2 cellular contexts compared by ENCODE assay signal in genomic region chr5:43352916-43353315, GRCh38.
TF ChIP-seq lines count a peak whose summit lies in the region.

No MANE protein-coding gene starts in this region.

TF ChIP-seq in IMR-90, 13 proteins besides CTCF, POLR2A, EP300 and RAD21:
- TF ChIP-seq SMC3 (IDR thresholded peaks at IDR 0.05; ENCODE audit: low read depth, low read length) (no peak), MAFK (IDR thresholded peaks at IDR 0.05; ENCODE audit: low read depth, low read length) (peak; percentile 91), ELK1 (IDR thresholded peaks at IDR 0.05; ENCODE audit: borderline replicate concordance, low read depth, low read length) (no peak)

TF ChIP-seq in H1, 55 proteins besides CTCF, POLR2A, EP300 and RAD21:
- TF ChIP-seq MAFK (IDR thresholded peaks at IDR 0.05; ENCODE audit: low read depth, low read length), result peak; percentile 80
- no peak for TF ChIP-seq RNF2 (IDR thresholded peaks at IDR 0.05; ENCODE audit: borderline replicate concordance, low read depth, low read length, missing control alignments, poor library complexity, severe bottlenecking)
